In genomic region chr11:67373916-67374570, GRCh38 we compare ENCODE assay signal across 1 cellular context.
TF ChIP-seq lines count a peak whose summit lies in the region.

No MANE protein-coding gene starts in this region.

TF ChIP-seq in K562, 482 proteins besides CTCF, POLR2A, EP300 and RAD21 (continued from another document and continues in another):
- TF ChIP-seq MGA (IDR thresholded peaks at IDR 0.05) (peak; percentile 91), ZNF354B (CRISPR knock-in tag; IDR thresholded peaks at IDR 0.05) (no peak), THAP12 (CRISPR knock-in tag; IDR thresholded peaks at IDR 0.05) (peak; percentile 32; the same call in 1 of the 2 replicates), TRIM24 (IDR thresholded peaks at IDR 0.05) (peak in 1 of 2 experiments; percentile 23; a peak in 1 of 4 replicates), MCM7 (IDR thresholded peaks at IDR 0.05) (no peak), HMG20A (CRISPR knock-in tag; conservative IDR thresholded peaks at IDR 0.05) (no peak), TFAP4 (CRISPR knock-in tag; IDR thresholded peaks at IDR 0.05; ENCODE audit: borderline replicate concordance) (peak; percentile 59; the same call in 1 of the 2 replicates), BCL6 (CRISPR knock-in tag; IDR thresholded peaks at IDR 0.05) (no peak), CBFA2T2 (conservative IDR thresholded peaks at IDR 0.05) (no peak), HDAC2 (IDR thresholded peaks at IDR 0.05) (peak; percentile 49), SMAD4 (CRISPR knock-in tag; conservative IDR thresholded peaks at IDR 0.05) (peak; percentile 77), ZNF696 (CRISPR knock-in tag; conservative IDR thresholded peaks at IDR 0.05) (no peak), VEZF1 (CRISPR knock-in tag; IDR thresholded peaks at IDR 0.05) (peak; percentile 77), MAX (CRISPR knock-in tag; IDR thresholded peaks at IDR 0.05) (peak; percentile 83), FOXJ2 (tag; IDR thresholded peaks at IDR 0.05) (no peak), SP1 (CRISPR knock-in tag; IDR thresholded peaks at IDR 0.05) (no peak; the same call in 1 of the 2 replicates), BRF2 (IDR thresholded peaks at IDR 0.05; ENCODE audit: borderline replicate concordance, insufficient read depth, insufficient read length) (no peak), ZNF3 (CRISPR knock-in tag; IDR thresholded peaks at IDR 0.05) (no peak), ERF (CRISPR knock-in tag; IDR thresholded peaks at IDR 0.05) (0 out of 2 replicates have a peak, but pooled peaks have one; percentile 25), ZNF695 (CRISPR knock-in tag; IDR thresholded peaks at IDR 0.05) (no peak), FOXK1 (CRISPR knock-in tag; IDR thresholded peaks at IDR 0.05; ENCODE audit: borderline replicate concordance) (0 out of 2 replicates have a peak, but pooled peaks have one; percentile 24), ILF3 (IDR thresholded peaks at IDR 0.05; ENCODE audit: borderline replicate concordance) (no peak), FOXA3 (CRISPR knock-in tag; conservative IDR thresholded peaks at IDR 0.05 in 1 of 2, IDR thresholded peaks at IDR 0.05 in 1 of 2) (no peak), ZNF41 (CRISPR knock-in tag; conservative IDR thresholded peaks at IDR 0.05) (no peak), TRIM25 (IDR thresholded peaks at IDR 0.05; ENCODE audit: borderline replicate concordance) (no peak), DEAF1 (CRISPR knock-in tag; IDR thresholded peaks at IDR 0.05) (peak; percentile 7; the same call in 1 of the 2 replicates), E2F6 (IDR thresholded peaks at IDR 0.05; ENCODE audit: borderline replicate concordance in 1 of 2, extremely low read depth in 1 of 2, insufficient read depth in 1 of 2, insufficient read length in 1 of 2, low read depth in 1 of 2, low read length in 1 of 2, poor library complexity in 1 of 2, severe bottlenecking in 1 of 2) (peak; percentile 73 to 85), NCOA6 (IDR thresholded peaks at IDR 0.05) (no peak), JUND (IDR thresholded peaks at IDR 0.05; ENCODE audit: borderline replicate concordance, low read depth, low read length) (0 out of 2 replicates have a peak, but pooled peaks have one; percentile 49), JUND (tag; IDR thresholded peaks at IDR 0.05; ENCODE audit: borderline replicate concordance, low read depth, low read length) (peak; percentile 31; the same call in 1 of the 3 replicates), HIVEP1 (CRISPR knock-in tag; IDR thresholded peaks at IDR 0.05) (no peak), MYNN (IDR thresholded peaks at IDR 0.05) (0 out of 2 replicates have a peak, but pooled peaks have one; percentile 40), MYNN (CRISPR knock-in tag; IDR thresholded peaks at IDR 0.05) (no peak), YBX1 (IDR thresholded peaks at IDR 0.05) (no peak), SIX5 (IDR thresholded peaks at IDR 0.05; ENCODE audit: borderline replicate concordance in 1 of 2, insufficient read depth in 1 of 2, low read depth in 1 of 2, low read length in 2 of 2) (no peak), MTA3 (IDR thresholded peaks at IDR 0.05; ENCODE audit: borderline replicate concordance) (peak; percentile 71), ZNF766 (CRISPR knock-in tag; conservative IDR thresholded peaks at IDR 0.05) (no peak), ARHGAP35 (IDR thresholded peaks at IDR 0.05; ENCODE audit: partially characterized antibody) (no peak), CBX5 (IDR thresholded peaks at IDR 0.05; ENCODE audit: borderline replicate concordance, low read depth) (no peak), ATF1 (CRISPR knock-in tag; IDR thresholded peaks at IDR 0.05) (no peak), ATF1 (tag; IDR thresholded peaks at IDR 0.05) (peak; percentile 29; the same call in 1 of the 2 replicates)
